In the genomic region with DNA sequence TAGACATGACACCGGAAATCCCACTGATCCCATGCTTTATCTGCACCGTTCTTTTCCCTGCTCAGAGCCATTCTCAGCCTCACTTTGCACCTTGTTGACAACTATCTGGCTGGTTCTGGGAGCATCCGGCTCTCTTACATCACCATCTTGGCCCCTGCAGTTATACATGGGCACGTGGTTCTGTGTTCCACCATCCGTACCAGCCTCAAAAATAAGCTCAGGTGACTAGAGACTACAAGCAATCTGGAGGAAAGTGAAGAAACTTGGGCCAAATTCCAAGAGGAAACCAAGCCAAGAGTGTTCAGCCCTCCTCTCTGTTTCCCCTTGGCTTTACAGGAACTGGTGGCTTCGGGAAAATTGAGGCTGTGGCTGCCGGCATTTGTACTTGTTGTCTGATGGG, we compare ENCODE assay signal across 35 cellular contexts.
"Had no signal": no experiment of that assay in that cellular context is flagged by ENCODE, and none has a peak within 500 bp of the region (broad histone marks: within the 10 kb centered on the region; RNA-seq: fewer than 3 reads in every experiment).

No MANE protein-coding gene starts in this region.

- H3K36me3 ChIP-seq: cardiac muscle cell, colonic mucosa, gastrocnemius medialis, lower lobe of right lung, sigmoid colon, transverse colon, WERI-Rb-1 had no signal

- H3K4me3 Mint-ChIP-seq: activated CD4-positive, alpha-beta memory T cell treated with anti-CD3 and anti-CD28 coated beads for 36 hours; activated CD4-positive, alpha-beta T cell treated with anti-CD3 and anti-CD28 coated beads, Interleukin-2, amount 10 ng/mL, durations not matched to agents 24 days and 14 days; activated naive CD4-positive, alpha-beta T cell treated with anti-CD3 and anti-CD28 coated beads, Interleukin-2, amount 50 U/mL, for 24 hours; activated naive CD8-positive, alpha-beta T cell treated with anti-CD3 and anti-CD28 coated beads, Interleukin-2, amount 50 U/mL, for 24 hours; brain; immature natural killer cell; natural killer cell; T-helper 17 cell had no signal

- FAIRE-seq: endometrium, kidney, urothelium cell line had no signal

- DNase-seq: activated CD4-positive, alpha-beta memory T cell treated with anti-CD3 and anti-CD28 coated beads for 36 hours; activated CD4-positive, alpha-beta T cell treated with anti-CD3 and anti-CD28 coated beads, Interleukin-2, amount 10 ng/mL, durations not matched to agents 24 days and 14 days; activated CD4-positive, CD25-positive, alpha-beta regulatory T cell treated with anti-CD3 and anti-CD28 coated beads, Interleukin-2, amount 50 U/mL, for 72 hours; activated naive CD8-positive, alpha-beta T cell treated with anti-CD3 and anti-CD28 coated beads, Interleukin-2, amount 50 U/mL, for 24 hours; activated T-cell treated with anti-CD3 and anti-CD28 coated beads, Interleukin-2, amount 50 U/mL, for 48 hours; cerebellar nuclear complex; colonic mucosa; effector CD8-positive, alpha-beta T cell; erythroblast; gastrocnemius medialis; head of caudate nucleus; hypothalamus; immature natural killer cell; kidney; lower lobe of right lung; mesendoderm; natural killer cell; posterior cingulate gyrus; sigmoid colon; stimulated activated CD4-positive, alpha-beta T cell treated with anti-CD3 and anti-CD28 coated beads, Interleukin-1b, Interleukin-23, amount 100 ng/mL, for 48 hours; stimulated activated CD4-positive, alpha-beta T cell treated with anti-CD3 and anti-CD28 coated beads, Interleukin-4, amount 100 ng/mL, for 4 hours; stimulated activated CD8-positive, alpha-beta memory T cell treated with anti-CD3 and anti-CD28 coated beads, Interleukin-4, amount 100 ng/mL, for 48 hours; stimulated activated naive CD4-positive, alpha-beta T cell treated with Interleukin-2 at 50 U/mL for 16 hours; T-helper 17 cell; T1000; transverse colon; WERI-Rb-1 had no signal

- H3K4me3 ChIP-seq: cardiac muscle cell, colonic mucosa, gastrocnemius medialis, lower lobe of right lung, sigmoid colon, smooth muscle cell, transverse colon had no signal

- H3K27me3 Mint-ChIP-seq: activated CD4-positive, alpha-beta memory T cell treated with anti-CD3 and anti-CD28 coated beads for 36 hours; activated CD4-positive, alpha-beta T cell treated with anti-CD3 and anti-CD28 coated beads, Interleukin-2, amount 10 ng/mL, durations not matched to agents 24 days and 14 days; activated naive CD4-positive, alpha-beta T cell treated with anti-CD3 and anti-CD28 coated beads, Interleukin-2, amount 50 U/mL, for 24 hours; activated naive CD8-positive, alpha-beta T cell treated with anti-CD3 and anti-CD28 coated beads, Interleukin-2, amount 50 U/mL, for 24 hours; T-helper 17 cell had no signal

- H3K27ac Mint-ChIP-seq: activated CD4-positive, alpha-beta memory T cell treated with anti-CD3 and anti-CD28 coated beads for 36 hours; activated CD4-positive, alpha-beta T cell treated with anti-CD3 and anti-CD28 coated beads, Interleukin-2, amount 10 ng/mL, durations not matched to agents 24 days and 14 days; activated naive CD4-positive, alpha-beta T cell treated with anti-CD3 and anti-CD28 coated beads, Interleukin-2, amount 50 U/mL, for 24 hours; activated naive CD8-positive, alpha-beta T cell treated with anti-CD3 and anti-CD28 coated beads, Interleukin-2, amount 50 U/mL, for 24 hours; activated T-helper 2 cell treated with anti-CD3 and anti-CD28 coated beads, Interferon-gamma antibody, Interleukin-2, Interleukin-4, amounts not matched to agents 10 μg/mL and 5 μg/mL and 100 μg/mL, durations not matched to agents 14 hours and 24 hours and 36 hours; brain; immature natural killer cell; natural killer cell; T-helper 17 cell had no signal

- H3K27me3 ChIP-seq: cardiac muscle cell, colonic mucosa, gastrocnemius medialis, sigmoid colon, transverse colon had no signal

- H3K9me3 Mint-ChIP-seq: activated naive CD4-positive, alpha-beta T cell treated with anti-CD3 and anti-CD28 coated beads, Interleukin-2, amount 50 U/mL, for 24 hours; activated naive CD8-positive, alpha-beta T cell treated with anti-CD3 and anti-CD28 coated beads, Interleukin-2, amount 50 U/mL, for 24 hours; natural killer cell had no signal

- H3K9me3 ChIP-seq: colonic mucosa, gastrocnemius medialis, lower lobe of right lung, sigmoid colon, transverse colon had no signal

- H3K4me1 ChIP-seq: colonic mucosa, gastrocnemius medialis, lower lobe of right lung had no signal

- H3K4me1 Mint-ChIP-seq: activated CD4-positive, alpha-beta T cell treated with anti-CD3 and anti-CD28 coated beads, Interleukin-2, amount 10 ng/mL, durations not matched to agents 24 days and 14 days; activated naive CD4-positive, alpha-beta T cell treated with anti-CD3 and anti-CD28 coated beads, Interleukin-2, amount 50 U/mL, for 24 hours; activated naive CD8-positive, alpha-beta T cell treated with anti-CD3 and anti-CD28 coated beads, Interleukin-2, amount 50 U/mL, for 24 hours; immature natural killer cell; natural killer cell; T-helper 17 cell had no signal

- H3K27ac ChIP-seq: cardiac muscle cell, colonic mucosa, gastrocnemius medialis, lower lobe of right lung, sigmoid colon, transverse colon, WERI-Rb-1 had no signal

- ATAC-seq: activated naive CD8-positive, alpha-beta T cell treated with anti-CD3 and anti-CD28 coated beads, Interleukin-2, amount 50 U/mL, for 24 hours; gastrocnemius medialis; left lobe of liver; natural killer cell; T-helper 17 cell had no signal

- H3K36me3 Mint-ChIP-seq: activated naive CD4-positive, alpha-beta T cell treated with anti-CD3 and anti-CD28 coated beads, Interleukin-2, amount 50 U/mL, for 24 hours; natural killer cell had no signal

- H3K4me2 ChIP-seq: smooth muscle cell had no signal
